Comparison of ENCODE assay signal across 16 cellular contexts in genomic region chr7:88200793-88201192, GRCh38. TPM values are rescaled to one million over a fixed set of nuclear protein-coding genes. Genes with fewer than 3 reads are reported as not detected.
DNase-seq lines count a peak whose midpoint lies in the region; ATAC-seq, FAIRE-seq and TF ChIP-seq lines count a peak whose summit lies in the region.
"Had no signal": no experiment of that assay in that cellular context is flagged by ENCODE, and none has a peak within 500 bp of the region (broad histone marks: within the 10 kb centered on the region; RNA-seq: fewer than 3 reads in every experiment).

No MANE protein-coding gene starts in this region.

- H3K27me3 Mint-ChIP-seq in progenitor cell of endocrine pancreas = no peaks in the 10 kb centered on the region
- H3K27me3 Mint-ChIP-seq: activated T-helper 17 cell treated with anti-CD3 and anti-CD28 coated beads, Interleukin-2, amount 50 U/mL, for 72 hours had no signal

- intact Hi-C loops in Right ventricle myocardium inferior (cut with DNase I) (no loop called here), kidney (cut with DNase I) (no loop called here)

- H3K4me1 ChIP-seq in iPS-18a (ENCODE audit: control insufficient read depth, low read depth, low read length) (peaks cover 13% of the 10 kb centered on the region), kidney (ENCODE audit: control insufficient read depth in 1 of 2, insufficient read depth in 1 of 2, low read depth in 1 of 2, low read length in 2 of 2) (no peaks in the 10 kb centered on the region)

- peak; percentile 62 for DNase-seq in D341Med (ENCODE audit: low spot score)
- peak; percentile 95 for DNase-seq in NCI-H1105 (lab: John Stamatoyannopoulos, UW)
- DNase-seq in NCI-H524 (lab: John Stamatoyannopoulos, UW) = peak; percentile 92 to 94
- DNase-seq in Right ventricle myocardium inferior (ENCODE audit: missing footprints) = no peak
- no peak for DNase-seq in progenitor cell of endocrine pancreas (ENCODE audit: low spot score, unreplicated experiment)
- no peak for DNase-seq in kidney
- DNase-seq: activated CD4-positive, alpha-beta T cell treated with anti-CD3 and anti-CD28 coated beads for 48 hours; effector CD8-positive, alpha-beta T cell; HCEC 1CT; stimulated activated CD4-positive, alpha-beta T cell treated with anti-CD3 and anti-CD28 coated beads, Interleukin-4, amount 100 ng/mL, for 4 hours; stimulated activated naive CD4-positive, alpha-beta T cell had no signal

- H3K27ac ChIP-seq in iPS-18a (ENCODE audit: low read length) (no peak overlapping the region), kidney (ENCODE audit: low read depth in 2 of 2, low read length in 2 of 2) (no peak overlapping the region)

- no peaks in the 10 kb centered on the region for H3K4me1 Mint-ChIP-seq in progenitor cell of endocrine pancreas (ENCODE audit: low read depth)
- H3K4me1 Mint-ChIP-seq: activated T-helper 17 cell treated with anti-CD3 and anti-CD28 coated beads, Interleukin-2, amount 50 U/mL, for 72 hours had no signal

- H3K9ac ChIP-seq in iPS-18a (ENCODE audit: low read length) (no peak overlapping the region), kidney (ENCODE audit: low read length in 2 of 2) (no peak overlapping the region)

- H3K9me3 ChIP-seq in iPS-18a (ENCODE audit: control insufficient read depth, low read depth, low read length) (no peaks in the 10 kb centered on the region), kidney (ENCODE audit: control insufficient read depth in 1 of 2, low read length in 2 of 2) (no peaks in the 10 kb centered on the region)

- H3K9me3 Mint-ChIP-seq in progenitor cell of endocrine pancreas (ENCODE audit: low read depth) = no peaks in the 10 kb centered on the region
- H3K9me3 Mint-ChIP-seq: activated T-helper 17 cell treated with anti-CD3 and anti-CD28 coated beads, Interleukin-2, amount 50 U/mL, for 72 hours had no signal

- H3K36me3 Mint-ChIP-seq in progenitor cell of endocrine pancreas (ENCODE audit: insufficient read depth) = peaks cover 11% of the 10 kb centered on the region

- TF ChIP-seq CTCF in progenitor cell of endocrine pancreas (IDR thresholded peaks at IDR 0.05; ENCODE audit: unreplicated experiment) (no peak), kidney (IDR thresholded peaks at IDR 0.05; ENCODE audit: borderline replicate concordance, extremely low read depth, insufficient read depth) (no peak)

- no peak overlapping the region for H3K27ac Mint-ChIP-seq in progenitor cell of endocrine pancreas
- H3K27ac Mint-ChIP-seq: activated T-helper 17 cell treated with anti-CD3 and anti-CD28 coated beads, Interleukin-2, amount 50 U/mL, for 72 hours had no signal

- H3K4me3 ChIP-seq in iPS-18a (ENCODE audit: low read length) (peak overlapping the region; percentile 37), kidney (ENCODE audit: low read length in 2 of 2) (no peak overlapping the region)

- ATAC-seq in Right ventricle myocardium inferior = no peak
- ATAC-seq in HG03457 (IDR thresholded peaks at IDR 0.05; ENCODE audit: unreplicated experiment) = no peak
- ATAC-seq: activated T-helper 17 cell treated with anti-CD3 and anti-CD28 coated beads, Interleukin-2, amount 50 U/mL, for 72 hours had no signal

- FAIRE-seq in kidney (lab: Jason Lieb, UNC) = no peak
- FAIRE-seq: GM12892, islet of Langerhans had no signal

- no peaks in the 10 kb centered on the region for H3K27me3 ChIP-seq in iPS-18a (ENCODE audit: control insufficient read depth, insufficient read depth, low read length)

- H3K36me3 ChIP-seq in iPS-18a (ENCODE audit: control insufficient read depth, low read depth, low read length) (peaks cover 14% of the 10 kb centered on the region), kidney (ENCODE audit: control insufficient read depth in 1 of 2, insufficient read depth in 2 of 2, low read length in 2 of 2) (peaks cover 8 to 10% of the 10 kb centered on the region in 2 donors)

- no peak overlapping the region for H3K4me3 Mint-ChIP-seq in progenitor cell of endocrine pancreas (ENCODE audit: low read depth)
- H3K4me3 Mint-ChIP-seq: activated T-helper 17 cell treated with anti-CD3 and anti-CD28 coated beads, Interleukin-2, amount 50 U/mL, for 72 hours had no signal

RNA-seq across cellular contexts. Expression of gene SRI, which starts 19.0 kb away (rescaled TPM):
- 93.6 TPM for total RNA-seq in Right ventricle myocardium inferior
- total RNA-seq in progenitor cell of endocrine pancreas = 126 and 128 TPM in 2 replicates
- 141 TPM for total RNA-seq in kidney
- polyA plus RNA-seq in kidney (ENCODE audit: insufficient read depth, low read depth, low replicate concordance) = 148 TPM

Comparison
In these comparisons a context has a peak if more than half of its experiments do, and no peak if none do; other contexts are left out.
1. DNase-seq: peak in D341Med (single experiment), NCI-H1105 (single experiment) and NCI-H524 (2 of 2); none in Right ventricle myocardium inferior (single experiment), progenitor cell of endocrine pancreas (single experiment) and kidney (single experiment).